1 cellular context compared by ENCODE assay signal in the genomic region with DNA sequence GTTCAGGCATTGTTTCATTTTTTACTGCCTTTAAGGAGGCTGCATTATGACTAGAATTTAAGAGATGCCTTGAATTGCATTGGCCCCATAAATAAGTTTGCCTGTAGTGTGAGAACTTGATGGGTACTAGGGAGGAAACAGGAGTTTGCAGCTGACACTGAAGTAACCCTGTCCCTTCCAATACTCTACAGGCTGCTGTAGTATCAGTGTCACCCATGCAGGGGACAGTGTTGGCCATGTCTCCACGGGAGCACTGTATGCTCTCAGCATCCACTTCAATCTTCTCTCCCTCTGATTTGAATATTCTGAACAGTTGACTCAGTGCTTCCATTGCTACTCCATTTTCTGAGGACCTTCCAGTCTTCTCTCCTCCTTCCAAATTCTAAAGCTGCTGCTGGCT.
TF ChIP-seq lines count a peak whose summit lies in the region.

No MANE protein-coding gene starts in this region.

TF ChIP-seq in GM23338, 12 proteins besides CTCF, POLR2A, EP300 and RAD21 (continued from another document):
- TF ChIP-seq, protein P1, sequence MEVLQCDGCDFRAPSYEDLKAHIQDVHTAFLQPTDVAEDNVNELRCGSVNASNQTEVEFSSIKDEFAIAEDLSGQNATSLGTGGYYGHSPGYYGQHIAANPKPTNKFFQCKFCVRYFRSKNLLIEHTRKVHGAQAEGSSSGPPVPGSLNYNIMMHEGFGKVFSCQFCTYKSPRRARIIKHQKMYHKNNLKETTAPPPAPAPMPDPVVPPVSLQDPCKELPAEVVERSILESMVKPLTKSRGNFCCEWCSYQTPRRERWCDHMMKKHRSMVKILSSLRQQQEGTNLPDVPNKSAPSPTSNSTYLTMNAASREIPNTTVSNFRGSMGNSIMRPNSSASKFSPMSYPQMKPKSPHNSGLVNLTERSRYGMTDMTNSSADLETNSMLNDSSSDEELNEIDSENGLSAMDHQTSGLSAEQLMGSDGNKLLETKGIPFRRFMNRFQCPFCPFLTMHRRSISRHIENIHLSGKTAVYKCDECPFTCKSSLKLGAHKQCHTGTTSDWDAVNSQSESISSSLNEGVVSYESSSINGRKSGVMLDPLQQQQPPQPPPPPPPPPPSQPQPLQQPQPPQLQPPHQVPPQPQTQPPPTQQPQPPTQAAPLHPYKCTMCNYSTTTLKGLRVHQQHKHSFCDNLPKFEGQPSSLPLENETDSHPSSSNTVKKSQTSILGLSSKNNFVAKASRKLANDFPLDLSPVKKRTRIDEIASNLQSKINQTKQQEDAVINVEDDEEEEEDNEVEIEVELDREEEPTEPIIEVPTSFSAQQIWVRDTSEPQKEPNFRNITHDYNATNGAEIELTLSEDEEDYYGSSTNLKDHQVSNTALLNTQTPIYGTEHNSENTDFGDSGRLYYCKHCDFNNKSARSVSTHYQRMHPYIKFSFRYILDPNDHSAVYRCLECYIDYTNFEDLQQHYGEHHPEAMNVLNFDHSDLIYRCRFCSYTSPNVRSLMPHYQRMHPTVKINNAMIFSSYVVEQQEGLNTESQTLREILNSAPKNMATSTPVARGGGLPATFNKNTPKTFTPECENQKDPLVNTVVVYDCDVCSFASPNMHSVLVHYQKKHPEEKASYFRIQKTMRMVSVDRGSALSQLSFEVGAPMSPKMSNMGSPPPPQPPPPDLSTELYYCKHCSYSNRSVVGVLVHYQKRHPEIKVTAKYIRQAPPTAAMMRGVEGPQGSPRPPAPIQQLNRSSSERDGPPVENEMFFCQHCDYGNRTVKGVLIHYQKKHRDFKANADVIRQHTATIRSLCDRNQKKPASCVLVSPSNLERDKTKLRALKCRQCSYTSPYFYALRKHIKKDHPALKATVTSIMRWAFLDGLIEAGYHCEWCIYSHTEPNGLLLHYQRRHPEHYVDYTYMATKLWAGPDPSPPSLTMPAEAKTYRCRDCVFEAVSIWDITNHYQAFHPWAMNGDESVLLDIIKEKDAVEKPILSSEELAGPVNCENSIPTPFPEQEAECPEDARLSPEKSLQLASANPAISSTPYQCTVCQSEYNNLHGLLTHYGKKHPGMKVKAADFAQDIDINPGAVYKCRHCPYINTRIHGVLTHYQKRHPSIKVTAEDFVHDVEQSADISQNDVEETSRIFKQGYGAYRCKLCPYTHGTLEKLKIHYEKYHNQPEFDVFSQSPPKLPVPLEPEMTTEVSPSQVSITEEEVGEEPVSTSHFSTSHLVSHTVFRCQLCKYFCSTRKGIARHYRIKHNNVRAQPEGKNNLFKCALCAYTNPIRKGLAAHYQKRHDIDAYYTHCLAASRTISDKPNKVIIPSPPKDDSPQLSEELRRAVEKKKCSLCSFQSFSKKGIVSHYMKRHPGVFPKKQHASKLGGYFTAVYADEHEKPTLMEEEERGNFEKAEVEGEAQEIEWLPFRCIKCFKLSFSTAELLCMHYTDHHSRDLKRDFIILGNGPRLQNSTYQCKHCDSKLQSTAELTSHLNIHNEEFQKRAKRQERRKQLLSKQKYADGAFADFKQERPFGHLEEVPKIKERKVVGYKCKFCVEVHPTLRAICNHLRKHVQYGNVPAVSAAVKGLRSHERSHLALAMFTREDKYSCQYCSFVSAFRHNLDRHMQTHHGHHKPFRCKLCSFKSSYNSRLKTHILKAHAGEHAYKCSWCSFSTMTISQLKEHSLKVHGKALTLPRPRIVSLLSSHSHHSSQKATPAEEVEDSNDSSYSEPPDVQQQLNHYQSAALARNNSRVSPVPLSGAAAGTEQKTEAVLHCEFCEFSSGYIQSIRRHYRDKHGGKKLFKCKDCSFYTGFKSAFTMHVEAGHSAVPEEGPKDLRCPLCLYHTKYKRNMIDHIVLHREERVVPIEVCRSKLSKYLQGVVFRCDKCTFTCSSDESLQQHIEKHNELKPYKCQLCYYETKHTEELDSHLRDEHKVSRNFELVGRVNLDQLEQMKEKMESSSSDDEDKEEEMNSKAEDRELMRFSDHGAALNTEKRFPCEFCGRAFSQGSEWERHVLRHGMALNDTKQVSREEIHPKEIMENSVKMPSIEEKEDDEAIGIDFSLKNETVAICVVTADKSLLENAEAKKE (CRISPR knock-in tag; IDR thresholded peaks at IDR 0.05): no peak
- TF ChIP-seq, protein P2, sequence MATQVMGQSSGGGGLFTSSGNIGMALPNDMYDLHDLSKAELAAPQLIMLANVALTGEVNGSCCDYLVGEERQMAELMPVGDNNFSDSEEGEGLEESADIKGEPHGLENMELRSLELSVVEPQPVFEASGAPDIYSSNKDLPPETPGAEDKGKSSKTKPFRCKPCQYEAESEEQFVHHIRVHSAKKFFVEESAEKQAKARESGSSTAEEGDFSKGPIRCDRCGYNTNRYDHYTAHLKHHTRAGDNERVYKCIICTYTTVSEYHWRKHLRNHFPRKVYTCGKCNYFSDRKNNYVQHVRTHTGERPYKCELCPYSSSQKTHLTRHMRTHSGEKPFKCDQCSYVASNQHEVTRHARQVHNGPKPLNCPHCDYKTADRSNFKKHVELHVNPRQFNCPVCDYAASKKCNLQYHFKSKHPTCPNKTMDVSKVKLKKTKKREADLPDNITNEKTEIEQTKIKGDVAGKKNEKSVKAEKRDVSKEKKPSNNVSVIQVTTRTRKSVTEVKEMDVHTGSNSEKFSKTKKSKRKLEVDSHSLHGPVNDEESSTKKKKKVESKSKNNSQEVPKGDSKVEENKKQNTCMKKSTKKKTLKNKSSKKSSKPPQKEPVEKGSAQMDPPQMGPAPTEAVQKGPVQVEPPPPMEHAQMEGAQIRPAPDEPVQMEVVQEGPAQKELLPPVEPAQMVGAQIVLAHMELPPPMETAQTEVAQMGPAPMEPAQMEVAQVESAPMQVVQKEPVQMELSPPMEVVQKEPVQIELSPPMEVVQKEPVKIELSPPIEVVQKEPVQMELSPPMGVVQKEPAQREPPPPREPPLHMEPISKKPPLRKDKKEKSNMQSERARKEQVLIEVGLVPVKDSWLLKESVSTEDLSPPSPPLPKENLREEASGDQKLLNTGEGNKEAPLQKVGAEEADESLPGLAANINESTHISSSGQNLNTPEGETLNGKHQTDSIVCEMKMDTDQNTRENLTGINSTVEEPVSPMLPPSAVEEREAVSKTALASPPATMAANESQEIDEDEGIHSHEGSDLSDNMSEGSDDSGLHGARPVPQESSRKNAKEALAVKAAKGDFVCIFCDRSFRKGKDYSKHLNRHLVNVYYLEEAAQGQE (IDR thresholded peaks at IDR 0.05; ENCODE audit: unreplicated experiment): no peak
- TF ChIP-seq ZNF114 (CRISPR knock-in tag; IDR thresholded peaks at IDR 0.05) (no peak), JUNB (IDR thresholded peaks at IDR 0.05; ENCODE audit: unreplicated experiment) (no peak), POLR2AphosphoS5 (IDR thresholded peaks at IDR 0.05; ENCODE audit: low read depth) (no peak), NANOG (IDR thresholded peaks at IDR 0.05; ENCODE audit: borderline replicate concordance) (no peak), EZH2 (IDR thresholded peaks at IDR 0.05; ENCODE audit: low read depth, unreplicated experiment) (no peak), STAT1 (IDR thresholded peaks at IDR 0.05; ENCODE audit: unreplicated experiment) (no peak), ZNF331 (CRISPR knock-in tag; IDR thresholded peaks at IDR 0.05; ENCODE audit: low read depth) (no peak)
- TF ChIP-seq, protein P3, sequence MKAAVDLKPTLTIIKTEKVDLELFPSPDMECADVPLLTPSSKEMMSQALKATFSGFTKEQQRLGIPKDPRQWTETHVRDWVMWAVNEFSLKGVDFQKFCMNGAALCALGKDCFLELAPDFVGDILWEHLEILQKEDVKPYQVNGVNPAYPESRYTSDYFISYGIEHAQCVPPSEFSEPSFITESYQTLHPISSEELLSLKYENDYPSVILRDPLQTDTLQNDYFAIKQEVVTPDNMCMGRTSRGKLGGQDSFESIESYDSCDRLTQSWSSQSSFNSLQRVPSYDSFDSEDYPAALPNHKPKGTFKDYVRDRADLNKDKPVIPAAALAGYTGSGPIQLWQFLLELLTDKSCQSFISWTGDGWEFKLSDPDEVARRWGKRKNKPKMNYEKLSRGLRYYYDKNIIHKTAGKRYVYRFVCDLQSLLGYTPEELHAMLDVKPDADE (IDR thresholded peaks at IDR 0.05): no peak
